In genomic region chr18:73261923-73262322, GRCh38 we compare ENCODE assay signal across 28 cellular contexts.
"Had no signal": no experiment of that assay in that cellular context is flagged by ENCODE, and none has a peak within 500 bp of the region (broad histone marks: within the 10 kb centered on the region; RNA-seq: fewer than 3 reads in every experiment).

No MANE protein-coding gene starts in this region.

- H3K9me3 Mint-ChIP-seq: nephron; neural progenitor cell; stimulated activated naive CD8-positive, alpha-beta T cell treated with anti-CD3 and anti-CD28 coated beads, Interleukin-15, Interleukin-2, amounts not matched to agents 100 ng/mL and 50 ng/mL, for 24 hours; type B pancreatic cell had no signal

- H3K4me3 ChIP-seq: neural progenitor cell, ovary, psoas muscle, right lobe of liver, sigmoid colon, stomach, suprapubic skin, testis, tibial artery, transverse colon, upper lobe of right lung, uterus had no signal

- H3K9ac ChIP-seq: neural progenitor cell, parathyroid adenoma had no signal

- H3K27ac ChIP-seq: neural progenitor cell, ovary, parathyroid adenoma, psoas muscle, right lobe of liver, sigmoid colon, stomach, suprapubic skin, testis, tibial artery, transverse colon, upper lobe of right lung, uterus had no signal

- H3K9me3 ChIP-seq: ovary, psoas muscle, right lobe of liver, sigmoid colon, stomach, suprapubic skin, testis, tibial artery, transverse colon, upper lobe of right lung, uterus had no signal

- ATAC-seq: natural killer cell; psoas muscle; right cardiac atrium; stimulated activated effector memory CD8-positive, alpha-beta T cell treated with anti-CD3 and anti-CD28 coated beads, Interleukin-12 subunit alpha, Interleukin-12 subunit beta, amount 100 ng/mL, for 72 hours; stimulated activated naive B cell treated with anti-CD40 and anti-IgM and Interleukin-4, amounts not matched to agents 10 μg/mL and 1 μg/mL and 100 μg/mL, for 72 hours; upper lobe of right lung had no signal

- H3K4me3 Mint-ChIP-seq: natural killer cell; nephron; neural progenitor cell; stimulated activated effector memory CD8-positive, alpha-beta T cell treated with anti-CD3 and anti-CD28 coated beads, Interleukin-12 subunit alpha, Interleukin-12 subunit beta, amount 100 ng/mL, for 72 hours; stimulated activated naive B cell treated with anti-CD40 and anti-IgM and Interleukin-4, amounts not matched to agents 10 μg/mL and 1 μg/mL and 100 μg/mL, for 72 hours; stimulated activated naive CD8-positive, alpha-beta T cell treated with anti-CD3 and anti-CD28 coated beads, Interleukin-15, Interleukin-2, amounts not matched to agents 100 ng/mL and 50 ng/mL, for 24 hours; type B pancreatic cell had no signal

- H3K79me2 ChIP-seq: parathyroid adenoma had no signal

- H3K4me1 Mint-ChIP-seq: natural killer cell; nephron; neural progenitor cell; stimulated activated effector memory CD8-positive, alpha-beta T cell treated with anti-CD3 and anti-CD28 coated beads, Interleukin-12 subunit alpha, Interleukin-12 subunit beta, amount 100 ng/mL, for 72 hours; stimulated activated naive B cell treated with anti-CD40 and anti-IgM and Interleukin-4, amounts not matched to agents 10 μg/mL and 1 μg/mL and 100 μg/mL, for 72 hours had no signal

- H3K27me3 ChIP-seq: neural progenitor cell, ovary, right lobe of liver, sigmoid colon, stomach, suprapubic skin, testis, tibial artery, transverse colon, upper lobe of right lung, uterus had no signal

- H3K36me3 Mint-ChIP-seq: natural killer cell; neural progenitor cell; stimulated activated effector memory CD8-positive, alpha-beta T cell treated with anti-CD3 and anti-CD28 coated beads, Interleukin-12 subunit alpha, Interleukin-12 subunit beta, amount 100 ng/mL, for 72 hours; stimulated activated naive B cell treated with anti-CD40 and anti-IgM and Interleukin-4, amounts not matched to agents 10 μg/mL and 1 μg/mL and 100 μg/mL, for 72 hours; type B pancreatic cell had no signal

- DNase-seq: natural killer cell; occipital lobe; ovary; psoas muscle; right cardiac atrium; right lobe of liver; sigmoid colon; small intestine; stimulated activated CD4-positive, alpha-beta T cell treated with anti-CD3 and anti-CD28 coated beads, Interleukin-15, amount 100 ng/mL, for 24 hours; stimulated activated CD4-positive, alpha-beta T cell treated with anti-CD3 and anti-CD28 coated beads, Interleukin-2, amount 100 ng/mL, for 24 hours; stimulated activated CD4-positive, alpha-beta T cell treated with anti-CD3 and anti-CD28 coated beads, Interleukin-2, amount 100 ng/mL, for 48 hours; stimulated activated CD4-positive, alpha-beta T cell treated with anti-CD3 and anti-CD28 coated beads, Interleukin-4, amount 100 ng/mL, for 24 hours; stimulated activated naive B cell treated with anti-CD40 and anti-IgM and Interleukin-4, amounts not matched to agents 10 μg/mL and 1 μg/mL and 100 μg/mL, for 72 hours; stimulated activated naive CD4-positive, alpha-beta T cell treated with Interleukin-2 at 50 U/mL for 16 hours; stomach; testis; tibial artery; transverse colon; upper lobe of right lung; uterus had no signal

- H3K27me3 Mint-ChIP-seq: progenitor cell of endocrine pancreas; stimulated activated naive B cell treated with anti-CD40 and anti-IgM and Interleukin-4, amounts not matched to agents 10 μg/mL and 1 μg/mL and 100 μg/mL, for 72 hours; stimulated activated naive CD8-positive, alpha-beta T cell treated with anti-CD3 and anti-CD28 coated beads, Interleukin-15, Interleukin-2, amounts not matched to agents 100 ng/mL and 50 ng/mL, for 24 hours; type B pancreatic cell had no signal

- H3K36me3 ChIP-seq: neural progenitor cell, ovary, right lobe of liver, sigmoid colon, stomach, suprapubic skin, tibial artery, transverse colon, upper lobe of right lung, uterus had no signal

- H3K4me2 ChIP-seq: neural progenitor cell had no signal

- H3K27ac Mint-ChIP-seq: natural killer cell; nephron; neural progenitor cell; progenitor cell of endocrine pancreas; stimulated activated effector memory CD8-positive, alpha-beta T cell treated with anti-CD3 and anti-CD28 coated beads, Interleukin-12 subunit alpha, Interleukin-12 subunit beta, amount 100 ng/mL, for 72 hours; stimulated activated naive B cell treated with anti-CD40 and anti-IgM and Interleukin-4, amounts not matched to agents 10 μg/mL and 1 μg/mL and 100 μg/mL, for 72 hours; stimulated activated naive CD8-positive, alpha-beta T cell treated with anti-CD3 and anti-CD28 coated beads, Interleukin-15, Interleukin-2, amounts not matched to agents 100 ng/mL and 50 ng/mL, for 24 hours; type B pancreatic cell had no signal

- H3K4me1 ChIP-seq: neural progenitor cell, parathyroid adenoma, psoas muscle, right lobe of liver, sigmoid colon, stomach, suprapubic skin, testis, tibial artery, transverse colon, upper lobe of right lung, uterus had no signal

- H2AFZ ChIP-seq: neural progenitor cell, parathyroid adenoma had no signal
